Comparison of ENCODE assay signal across 8 cellular contexts in genomic region chr1:52602328-52603300, GRCh38. TPM values are rescaled to one million over a fixed set of nuclear protein-coding genes. Genes with fewer than 3 reads are reported as not detected.
DNase-seq lines count a peak whose midpoint lies in the region; ATAC-seq and TF ChIP-seq lines count a peak whose summit lies in the region.

GPX7 (plus strand) TSS chr1:52602371; CDS start chr1:52602410, 39 bp downstream.

- H3K4me3 Mint-ChIP-seq in activated T-helper 1 cell treated with anti-CD3 and anti-CD28 coated beads, Interleukin-12 subunit alpha, Interleukin-12 subunit beta, Interleukin-2, Interleukin-4 antibody, amounts not matched to agents 30 ng/mL and 10 ng/mL and 1 ng/mL, durations not matched to agents 14 hours and 24 hours and 36 hours: peak within 1 kb of the TSS; percentile 87
- peak within 1 kb of the TSS; percentile 86 for H3K4me3 Mint-ChIP-seq in natural killer cell treated with Interleukin-12 subunit alpha and Interleukin-12 subunit beta and Interleukin-15 and Interleukin-18, amount 100 ng/mL, for 72 hours
- peak within 1 kb of the TSS; percentile 86 for H3K4me3 Mint-ChIP-seq in stimulated activated naive B cell treated with anti-CD40 and anti-IgM and Interleukin-4, amounts not matched to agents 10 μg/mL and 1 μg/mL and 100 μg/mL, for 72 hours

- POLR2A ChIA-PET in GM10248 (lab: Yijun Ruan, JAX): interaction anchor here (0.5 kb wide), 1 partner anchor 49 kb away, joined by 3 read pairs; no protein-coding TSS in a partner anchor

- no peaks in the 10 kb centered on the region for H3K27me3 Mint-ChIP-seq in activated T-helper 1 cell treated with anti-CD3 and anti-CD28 coated beads, Interleukin-12 subunit alpha, Interleukin-12 subunit beta, Interleukin-2, Interleukin-4 antibody, amounts not matched to agents 30 ng/mL and 10 ng/mL and 1 ng/mL, durations not matched to agents 14 hours and 24 hours and 36 hours (ENCODE audit: insufficient read depth)
- H3K27me3 Mint-ChIP-seq in natural killer cell treated with Interleukin-12 subunit alpha and Interleukin-12 subunit beta and Interleukin-15 and Interleukin-18, amount 100 ng/mL, for 72 hours: no peaks in the 10 kb centered on the region
- no peaks in the 10 kb centered on the region for H3K27me3 Mint-ChIP-seq in stimulated activated naive B cell treated with anti-CD40 and anti-IgM and Interleukin-4, amounts not matched to agents 10 μg/mL and 1 μg/mL and 100 μg/mL, for 72 hours

- CTCF ChIA-PET in GM10248 (lab: Yijun Ruan, JAX): interaction anchor here (0.9 to 2.4 kb wide), 5 partner anchors 8 to 84 kb away, joined by 3 to 7 read pairs (median 3); no protein-coding TSS in a partner anchor

- intact Hi-C loops in activated T-helper 1 cell treated with anti-CD3 and anti-CD28 coated beads, Interleukin-12 subunit alpha, Interleukin-12 subunit beta, Interleukin-2, Interleukin-4 antibody, amounts not matched to agents 30 ng/mL and 10 ng/mL and 1 ng/mL, durations not matched to agents 14 hours and 24 hours and 36 hours (cut with micrococcal nuclease): loop anchor here (1.0 to 2.0 kb wide), 5 partner anchors 35 to 198 kb away; partner anchors contain the start of genes ORC1, PRPF38A and TUT4

- H3K27ac Mint-ChIP-seq in activated T-helper 1 cell treated with anti-CD3 and anti-CD28 coated beads, Interleukin-12 subunit alpha, Interleukin-12 subunit beta, Interleukin-2, Interleukin-4 antibody, amounts not matched to agents 30 ng/mL and 10 ng/mL and 1 ng/mL, durations not matched to agents 14 hours and 24 hours and 36 hours: peak within 1 kb of the TSS; percentile 86
- peak within 1 kb of the TSS; percentile 78 to 89 for H3K27ac Mint-ChIP-seq in natural killer cell treated with Interleukin-12 subunit alpha and Interleukin-12 subunit beta and Interleukin-15 and Interleukin-18, amount 100 ng/mL, for 72 hours
- H3K27ac Mint-ChIP-seq in stimulated activated naive B cell treated with anti-CD40 and anti-IgM and Interleukin-4, amounts not matched to agents 10 μg/mL and 1 μg/mL and 100 μg/mL, for 72 hours: peak within 1 kb of the TSS; percentile 94

- TF ChIP-seq CTCF in GM10248 (IDR thresholded peaks at IDR 0.05; ENCODE audit: control extremely low read depth, extremely low read depth, low read depth, missing control alignments): no peak

- no peaks in the 10 kb centered on the region for H3K9me3 Mint-ChIP-seq in activated T-helper 1 cell treated with anti-CD3 and anti-CD28 coated beads, Interleukin-12 subunit alpha, Interleukin-12 subunit beta, Interleukin-2, Interleukin-4 antibody, amounts not matched to agents 30 ng/mL and 10 ng/mL and 1 ng/mL, durations not matched to agents 14 hours and 24 hours and 36 hours
- H3K9me3 Mint-ChIP-seq in natural killer cell treated with Interleukin-12 subunit alpha and Interleukin-12 subunit beta and Interleukin-15 and Interleukin-18, amount 100 ng/mL, for 72 hours: no peaks in the 10 kb centered on the region
- H3K9me3 Mint-ChIP-seq in stimulated activated naive B cell treated with anti-CD40 and anti-IgM and Interleukin-4, amounts not matched to agents 10 μg/mL and 1 μg/mL and 100 μg/mL, for 72 hours: no peaks in the 10 kb centered on the region

- ATAC-seq in natural killer cell treated with Interleukin-12 subunit alpha and Interleukin-12 subunit beta and Interleukin-15 and Interleukin-18, amount 100 ng/mL, for 72 hours: peak; percentile 84 to 86
- peak; percentile 65 for ATAC-seq in stimulated activated naive B cell treated with anti-CD40 and anti-IgM and Interleukin-4, amounts not matched to agents 10 μg/mL and 1 μg/mL and 100 μg/mL, for 72 hours (replicated peaks)
- ATAC-seq in GM21825 (IDR thresholded peaks at IDR 0.05; ENCODE audit: unreplicated experiment): no peak

- H3K36me3 Mint-ChIP-seq in activated T-helper 1 cell treated with anti-CD3 and anti-CD28 coated beads, Interleukin-12 subunit alpha, Interleukin-12 subunit beta, Interleukin-2, Interleukin-4 antibody, amounts not matched to agents 30 ng/mL and 10 ng/mL and 1 ng/mL, durations not matched to agents 14 hours and 24 hours and 36 hours (ENCODE audit: low read depth): peaks cover 30% of the 10 kb centered on the region
- H3K36me3 Mint-ChIP-seq in natural killer cell treated with Interleukin-12 subunit alpha and Interleukin-12 subunit beta and Interleukin-15 and Interleukin-18, amount 100 ng/mL, for 72 hours: no peaks in the 10 kb centered on the region
- peaks cover 16 to 23% of the 10 kb centered on the region in 2 donors for H3K36me3 Mint-ChIP-seq in stimulated activated naive B cell treated with anti-CD40 and anti-IgM and Interleukin-4, amounts not matched to agents 10 μg/mL and 1 μg/mL and 100 μg/mL, for 72 hours

- H3K4me1 Mint-ChIP-seq in activated T-helper 1 cell treated with anti-CD3 and anti-CD28 coated beads, Interleukin-12 subunit alpha, Interleukin-12 subunit beta, Interleukin-2, Interleukin-4 antibody, amounts not matched to agents 30 ng/mL and 10 ng/mL and 1 ng/mL, durations not matched to agents 14 hours and 24 hours and 36 hours (ENCODE audit: low read depth): peaks cover 49% of the 10 kb centered on the region
- H3K4me1 Mint-ChIP-seq in natural killer cell treated with Interleukin-12 subunit alpha and Interleukin-12 subunit beta and Interleukin-15 and Interleukin-18, amount 100 ng/mL, for 72 hours (ENCODE audit: low read depth in 2 of 2): peaks cover 31 to 34% of the 10 kb centered on the region in 2 donors
- H3K4me1 Mint-ChIP-seq in stimulated activated naive B cell treated with anti-CD40 and anti-IgM and Interleukin-4, amounts not matched to agents 10 μg/mL and 1 μg/mL and 100 μg/mL, for 72 hours: peaks cover 42 to 63% of the 10 kb centered on the region in 2 donors

- DNase-seq in GM10248 (ENCODE audit: extremely low spot score): peak; percentile 65
- peak; percentile 32 for DNase-seq in NCI-H510A treated with DMSO at 0.1 percent for 48 hours (lab: John Stamatoyannopoulos, UW)
- DNase-seq in activated T-helper 1 cell treated with anti-CD3 and anti-CD28 coated beads, Interleukin-12 subunit alpha, Interleukin-12 subunit beta, Interleukin-2, Interleukin-4 antibody, amounts not matched to agents 30 ng/mL and 10 ng/mL and 1 ng/mL, durations not matched to agents 14 hours and 24 hours and 36 hours (ENCODE audit: low spot score): peak; percentile 54
- peak; percentile 50 for DNase-seq in fibroblast of peridontal ligament (ENCODE audit: extremely low read depth)
- DNase-seq in natural killer cell treated with Interleukin-12 subunit alpha and Interleukin-12 subunit beta and Interleukin-15 and Interleukin-18, amount 100 ng/mL, for 72 hours (ENCODE audit: low spot score): peak; percentile 66
- peak; percentile 32 for DNase-seq in stimulated activated naive B cell treated with anti-CD40 and anti-IgM and Interleukin-4, amounts not matched to agents 10 μg/mL and 1 μg/mL and 100 μg/mL, for 72 hours
- no peak for DNase-seq in NCI-H187 treated with DMSO at 0.1 percent for 48 hours (lab: John Stamatoyannopoulos, UW)

RNA-seq across cellular contexts. Expression of gene GPX7, which starts in this region (rescaled TPM):
- 32.7 and 32.8 TPM in 2 replicates for total RNA-seq in activated T-helper 1 cell treated with anti-CD3 and anti-CD28 coated beads, Interleukin-12 subunit alpha, Interleukin-12 subunit beta, Interleukin-2, Interleukin-4 antibody, amounts not matched to agents 30 ng/mL and 10 ng/mL and 1 ng/mL, durations not matched to agents 14 hours and 24 hours and 36 hours
- total RNA-seq in natural killer cell treated with Interleukin-12 subunit alpha and Interleukin-12 subunit beta and Interleukin-15 and Interleukin-18, amount 100 ng/mL, for 72 hours: 10 to 100 TPM; 17.3 to 23.2 TPM
